In genomic region chr7:42221304-42221703, GRCh38 we compare ENCODE assay signal across 21 cellular contexts. TPM values are rescaled to one million over a fixed set of nuclear protein-coding genes. Genes with fewer than 3 reads are reported as not detected.
"Had no signal": no experiment of that assay in that cellular context is flagged by ENCODE, and none has a peak within 500 bp of the region (broad histone marks: within the 10 kb centered on the region; RNA-seq: fewer than 3 reads in every experiment).

No MANE protein-coding gene starts in this region.

- H3K4me1 Mint-ChIP-seq: activated naive CD4-positive, alpha-beta T cell treated with anti-CD3 and anti-CD28 coated beads, Interleukin-2, amount 50 U/mL, for 24 hours; naive thymus-derived CD8-positive, alpha-beta T cell; stimulated activated memory B cell treated with anti-CD40 and anti-IgM and Interleukin-4, amounts not matched to agents 10 μg/mL and 1 μg/mL and 100 μg/mL, for 72 hours had no signal

- H3K27ac Mint-ChIP-seq: activated naive CD4-positive, alpha-beta T cell treated with anti-CD3 and anti-CD28 coated beads, Interleukin-2, amount 50 U/mL, for 24 hours; dendritic cell treated with granulocyte-macrophage colony-stimulating factor and Interleukin-4, amounts not matched to agents 40 ng/mL and 50 ng/mL, for 4 days; naive thymus-derived CD8-positive, alpha-beta T cell; stimulated activated memory B cell treated with anti-CD40 and anti-IgM and Interleukin-4, amounts not matched to agents 10 μg/mL and 1 μg/mL and 100 μg/mL, for 72 hours had no signal

- H3K27ac ChIP-seq: adrenal gland, cardiac muscle cell, heart right ventricle, spleen, thyroid gland had no signal

- H3K36me3 ChIP-seq: adrenal gland, cardiac muscle cell, spleen, thyroid gland, uterus had no signal

- H3K36me3 Mint-ChIP-seq: activated naive CD4-positive, alpha-beta T cell treated with anti-CD3 and anti-CD28 coated beads, Interleukin-2, amount 50 U/mL, for 24 hours; naive thymus-derived CD8-positive, alpha-beta T cell; stimulated activated memory B cell treated with anti-CD40 and anti-IgM and Interleukin-4, amounts not matched to agents 10 μg/mL and 1 μg/mL and 100 μg/mL, for 72 hours had no signal

- H3K27me3 ChIP-seq: adrenal gland, cardiac muscle cell, esophagus muscularis mucosa, thyroid gland, uterus had no signal

- H3K9me3 ChIP-seq: adrenal gland, esophagus muscularis mucosa, heart right ventricle, spleen, thyroid gland, uterus had no signal

- H3K9me3 Mint-ChIP-seq: activated naive CD4-positive, alpha-beta T cell treated with anti-CD3 and anti-CD28 coated beads, Interleukin-2, amount 50 U/mL, for 24 hours; dendritic cell treated with granulocyte-macrophage colony-stimulating factor and Interleukin-4, amounts not matched to agents 40 ng/mL and 50 ng/mL, for 4 days; stimulated activated memory B cell treated with anti-CD40 and anti-IgM and Interleukin-4, amounts not matched to agents 10 μg/mL and 1 μg/mL and 100 μg/mL, for 72 hours had no signal

- H3K4me3 ChIP-seq: adrenal gland, cardiac muscle cell, esophagus muscularis mucosa, heart right ventricle, spleen, thyroid gland, uterus had no signal

- H3K4me1 ChIP-seq: adrenal gland, spleen had no signal

- H3K4me3 Mint-ChIP-seq: activated naive CD4-positive, alpha-beta T cell treated with anti-CD3 and anti-CD28 coated beads, Interleukin-2, amount 50 U/mL, for 24 hours; dendritic cell treated with granulocyte-macrophage colony-stimulating factor and Interleukin-4, amounts not matched to agents 40 ng/mL and 50 ng/mL, for 4 days; naive thymus-derived CD8-positive, alpha-beta T cell; stimulated activated memory B cell treated with anti-CD40 and anti-IgM and Interleukin-4, amounts not matched to agents 10 μg/mL and 1 μg/mL and 100 μg/mL, for 72 hours had no signal

- DNase-seq: activated CD4-positive, CD25-positive, alpha-beta regulatory T cell treated with anti-CD3 and anti-CD28 coated beads, Interleukin-2, amount 50 U/mL, for 72 hours; activated CD8-positive, alpha-beta memory T cell treated with anti-CD3 and anti-CD28 coated beads for 24 hours; activated CD8-positive, alpha-beta memory T cell treated with anti-CD3 and anti-CD28 coated beads, Interleukin-2, amount 50 U/mL, for 48 hours; activated gamma-delta T cell; adrenal gland; effector CD8-positive, alpha-beta T cell; heart right ventricle; naive thymus-derived CD8-positive, alpha-beta T cell; occipital lobe; retina; spleen; stimulated activated CD4-positive, alpha-beta T cell treated with anti-CD3 and anti-CD28 coated beads, Interleukin-4, amount 100 ng/mL, for 4 hours; T-helper 1 cell; T-helper 9 cell; thyroid gland; uterus had no signal

- ATAC-seq: heart right ventricle; naive thymus-derived CD8-positive, alpha-beta T cell; stimulated activated memory B cell treated with anti-CD40 and anti-IgM and Interleukin-4, amounts not matched to agents 10 μg/mL and 1 μg/mL and 100 μg/mL, for 72 hours had no signal

RNA-seq across cellular contexts. Expression of gene GLI3, which starts 15.7 kb away (rescaled TPM):
- total RNA-seq: naive thymus-derived CD8-positive, alpha-beta T cell had no signal
- polyA plus RNA-seq: naive thymus-derived CD8-positive, alpha-beta T cell had no signal
